In genomic region chr11:10305964-10306918, GRCh38 we compare ENCODE assay signal across 8 cellular contexts. TPM values are rescaled to one million over a fixed set of nuclear protein-coding genes. Genes with fewer than 3 reads are reported as not detected.
DNase-seq lines count a peak whose midpoint lies in the region; ATAC-seq and TF ChIP-seq lines count a peak whose summit lies in the region.

No MANE protein-coding gene starts in this region.

- peaks cover 2% of the 10 kb centered on the region for H3K36me3 Mint-ChIP-seq in activated CD4-positive, alpha-beta memory T cell treated with anti-CD3 and anti-CD28 coated beads for 36 hours

- H3K79me2 ChIP-seq in parathyroid adenoma: no peaks in the 10 kb centered on the region

- no peaks in the 10 kb centered on the region for H3K9me3 ChIP-seq in cardiac muscle cell (ENCODE audit: low read depth)
- H3K9me3 ChIP-seq in parathyroid adenoma (ENCODE audit: control insufficient read depth, low read length): no peaks in the 10 kb centered on the region

- H3K36me3 ChIP-seq in cardiac muscle cell (no peaks in the 10 kb centered on the region), parathyroid adenoma (ENCODE audit: control insufficient read depth, insufficient read depth, low read length) (no peaks in the 10 kb centered on the region)

- H3K27ac Mint-ChIP-seq in activated CD4-positive, alpha-beta memory T cell treated with anti-CD3 and anti-CD28 coated beads for 36 hours: no peak overlapping the region

- no peak overlapping the region for H2AFZ ChIP-seq in parathyroid adenoma

- H3K9me3 Mint-ChIP-seq in activated CD4-positive, alpha-beta memory T cell treated with anti-CD3 and anti-CD28 coated beads for 36 hours: no peaks in the 10 kb centered on the region

- no peak for ATAC-seq in GM21576 (IDR thresholded peaks at IDR 0.05; ENCODE audit: unreplicated experiment)

- H3K4me2 ChIP-seq in parathyroid adenoma (ENCODE audit: low read length): peak overlapping the region; percentile 94

- H3K27me3 Mint-ChIP-seq in activated CD4-positive, alpha-beta memory T cell treated with anti-CD3 and anti-CD28 coated beads for 36 hours: peaks cover 46% of the 10 kb centered on the region

- TF ChIP-seq CTCF in cardiac muscle cell (IDR thresholded peaks at IDR 0.05; ENCODE audit: low read depth, low read length) (no peak), foreskin fibroblast (IDR thresholded peaks at IDR 0.05; ENCODE audit: low read depth, low read length) (no peak), parathyroid adenoma (IDR thresholded peaks at IDR 0.05) (no peak)

- CTCF ChIA-PET in activated CD4-positive, alpha-beta memory T cell treated with anti-CD3 and anti-CD28 coated beads for 36 hours (lab: Charles Lee): interaction anchor here (0.6 to 4.7 kb wide), 12 partner anchors 8 to 547 kb away, joined by 3 to 58 read pairs (median 6); no protein-coding TSS in a partner anchor

- peaks cover 21% of the 10 kb centered on the region for H3K4me1 ChIP-seq in cardiac muscle cell (ENCODE audit: low read depth)
- H3K4me1 ChIP-seq in parathyroid adenoma: peaks cover 10% of the 10 kb centered on the region

- H3K4me1 Mint-ChIP-seq in activated CD4-positive, alpha-beta memory T cell treated with anti-CD3 and anti-CD28 coated beads for 36 hours (ENCODE audit: low read depth): peaks cover 38% of the 10 kb centered on the region

- peak overlapping the region; percentile 91 for H3K9ac ChIP-seq in parathyroid adenoma

- peak overlapping the region; percentile 68 for H3K4me3 ChIP-seq in cardiac muscle cell
- peak overlapping the region; percentile 77 to 98 for H3K4me3 ChIP-seq in foreskin fibroblast (ENCODE audit: low read depth in 1 of 2, low read length in 2 of 2)
- H3K4me3 ChIP-seq in parathyroid adenoma (ENCODE audit: low read depth, low read length): peak overlapping the region; percentile 79

- H3K27me3 ChIP-seq in cardiac muscle cell: peaks cover 23% of the 10 kb centered on the region
- H3K27me3 ChIP-seq in parathyroid adenoma (ENCODE audit: control insufficient read depth, insufficient read depth, low read length): no peaks in the 10 kb centered on the region

- intact Hi-C loops in cardiac septum (cut with DNase I): loop anchor here (5.0 kb wide), 2 partner anchors 99 to 444 kb away; no protein-coding TSS in a partner anchor
- intact Hi-C loops in activated CD4-positive, alpha-beta memory T cell treated with anti-CD3 and anti-CD28 coated beads for 36 hours (cut with micrococcal nuclease): loop anchor here (1.0 to 10.0 kb wide), 5 partner anchors 60 to 1621 kb away; partner anchors contain the start of genes AMPD3, RPL27A, TRIM66 and ZNF143

- peak overlapping the region; percentile 89 for H3K4me3 Mint-ChIP-seq in activated CD4-positive, alpha-beta memory T cell treated with anti-CD3 and anti-CD28 coated beads for 36 hours

- DNase-seq in cardiac muscle cell (ENCODE audit: low read depth in 1 of 2, low spot score in 1 of 2) (peak; percentile 45 to 60), cardiac septum (ENCODE audit: low spot score) (no peak), foreskin fibroblast (peak in 1 of 2 donors; percentile 47), occipital lobe (lab: John Stamatoyannopoulos, UW) (no peak), GDM1 (lab: John Stamatoyannopoulos, UW) (no peak)
- peak; percentile 33 for DNase-seq in activated CD4-positive, alpha-beta memory T cell treated with anti-CD3 and anti-CD28 coated beads for 36 hours

- H3K27ac ChIP-seq in cardiac muscle cell (peak overlapping the region; percentile 33), parathyroid adenoma (peak overlapping the region; percentile 99)

- POLR2A ChIA-PET in activated CD4-positive, alpha-beta memory T cell treated with anti-CD3 and anti-CD28 coated beads for 36 hours (lab: Charles Lee): interaction anchor here (1.0 to 3.5 kb wide), 3 partner anchors 7 to 1624 kb away, joined by 3 to 18 read pairs (median 7); partner anchors contain the start of genes RPL27A and TRIM66

RNA-seq across cellular contexts. Expression of gene ADM, which starts 1.4 kb away (rescaled TPM):
- total RNA-seq in cardiac muscle cell (79.6 and 144 TPM in 2 replicates), cardiac septum (5.3 TPM), occipital lobe (14.7 TPM)
- polyA plus RNA-seq in cardiac muscle cell: 60.2 and 93.1 TPM in 2 replicates
- total RNA-seq in activated CD4-positive, alpha-beta memory T cell treated with anti-CD3 and anti-CD28 coated beads for 36 hours: 1 to 10 TPM; 3.0 to 3.5 TPM

RNA-seq across cellular contexts. Expression of gene SBF2, which starts 12.2 kb away (rescaled TPM):
- total RNA-seq in cardiac muscle cell: 22.0 and 32.3 TPM in 2 replicates
- 13.3 and 21.0 TPM in 2 replicates for polyA plus RNA-seq in cardiac muscle cell
- 27.9 TPM for total RNA-seq in cardiac septum
- total RNA-seq in activated CD4-positive, alpha-beta memory T cell treated with anti-CD3 and anti-CD28 coated beads for 36 hours: 1 to 10 TPM; 7.0 to 7.1 TPM
- total RNA-seq in occipital lobe: 132 TPM

Comparison
In these comparisons a context has a peak if more than half of its experiments do, and no peak if none do; other contexts are left out.
1. DNase-seq: peak in cardiac muscle cell (2 of 2) and activated CD4-positive, alpha-beta memory T cell treated with anti-CD3 and anti-CD28 coated beads for 36 hours (single experiment); none in cardiac septum (single experiment), occipital lobe (single experiment) and GDM1 (single experiment).
2. Peak in every context shown above with its lines, with median percentiles within 50 percentile points of each other: H3K4me3 ChIP-seq.